ENCODE assay signal across 1 cellular context in the genomic region with DNA sequence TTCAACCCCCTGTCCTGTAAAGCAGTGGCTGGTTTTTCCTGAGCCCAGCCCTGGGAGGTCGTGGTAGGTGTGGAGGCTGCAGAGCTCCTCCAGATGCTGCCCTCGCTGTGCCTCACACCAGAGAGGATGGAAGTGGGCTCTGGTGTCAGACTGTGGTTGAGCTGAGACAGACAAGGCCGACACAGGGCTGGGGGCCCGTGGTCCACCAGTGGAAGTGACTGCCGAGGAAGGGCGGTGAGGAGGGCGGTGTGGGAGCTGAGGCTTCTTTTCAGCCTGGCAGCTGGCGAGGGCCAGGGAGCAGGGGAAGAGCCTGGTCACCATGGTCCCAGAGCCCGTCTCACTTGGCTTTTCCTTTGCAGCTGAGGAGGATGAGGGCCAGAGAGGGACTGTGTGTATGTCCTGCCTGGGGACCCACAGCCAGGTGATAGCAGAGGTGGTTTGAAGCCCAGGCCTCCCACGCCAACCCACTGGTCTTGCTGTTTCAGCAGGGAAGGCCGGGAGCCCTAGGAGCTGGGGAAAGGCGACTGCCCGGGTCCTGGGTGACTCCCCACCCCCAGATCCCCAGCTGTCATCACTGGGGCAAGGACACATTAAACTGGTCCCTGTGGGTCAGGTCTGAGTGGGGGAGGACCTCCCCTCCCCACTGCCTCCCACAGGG.
TF ChIP-seq lines count a peak whose summit lies in the region.

No MANE protein-coding gene starts in this region.

TF ChIP-seq in IMR-90, 13 proteins besides CTCF, POLR2A, EP300 and RAD21:
- TF ChIP-seq CEBPB (IDR thresholded peaks at IDR 0.05; ENCODE audit: low read depth, low read length) = no peak
- no peak for TF ChIP-seq MAFK (IDR thresholded peaks at IDR 0.05; ENCODE audit: low read depth, low read length)
- no peak for TF ChIP-seq CHD1 (IDR thresholded peaks at IDR 0.05; ENCODE audit: low read depth, low read length)
- no peak for TF ChIP-seq FOS (IDR thresholded peaks at IDR 0.05; ENCODE audit: low read depth, low read length)
- TF ChIP-seq, protein P1, sequence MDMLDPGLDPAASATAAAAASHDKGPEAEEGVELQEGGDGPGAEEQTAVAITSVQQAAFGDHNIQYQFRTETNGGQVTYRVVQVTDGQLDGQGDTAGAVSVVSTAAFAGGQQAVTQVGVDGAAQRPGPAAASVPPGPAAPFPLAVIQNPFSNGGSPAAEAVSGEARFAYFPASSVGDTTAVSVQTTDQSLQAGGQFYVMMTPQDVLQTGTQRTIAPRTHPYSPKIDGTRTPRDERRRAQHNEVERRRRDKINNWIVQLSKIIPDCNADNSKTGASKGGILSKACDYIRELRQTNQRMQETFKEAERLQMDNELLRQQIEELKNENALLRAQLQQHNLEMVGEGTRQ (IDR thresholded peaks at IDR 0.05; ENCODE audit: low read depth, low read length) = no peak
- TF ChIP-seq MAZ (IDR thresholded peaks at IDR 0.05; ENCODE audit: borderline replicate concordance, low read depth, low read length) = no peak
- TF ChIP-seq MXI1 (IDR thresholded peaks at IDR 0.05; ENCODE audit: borderline replicate concordance, low read depth, low read length) = no peak
- TF ChIP-seq, protein P2, sequence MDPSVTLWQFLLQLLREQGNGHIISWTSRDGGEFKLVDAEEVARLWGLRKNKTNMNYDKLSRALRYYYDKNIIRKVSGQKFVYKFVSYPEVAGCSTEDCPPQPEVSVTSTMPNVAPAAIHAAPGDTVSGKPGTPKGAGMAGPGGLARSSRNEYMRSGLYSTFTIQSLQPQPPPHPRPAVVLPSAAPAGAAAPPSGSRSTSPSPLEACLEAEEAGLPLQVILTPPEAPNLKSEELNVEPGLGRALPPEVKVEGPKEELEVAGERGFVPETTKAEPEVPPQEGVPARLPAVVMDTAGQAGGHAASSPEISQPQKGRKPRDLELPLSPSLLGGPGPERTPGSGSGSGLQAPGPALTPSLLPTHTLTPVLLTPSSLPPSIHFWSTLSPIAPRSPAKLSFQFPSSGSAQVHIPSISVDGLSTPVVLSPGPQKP (IDR thresholded peaks at IDR 0.05; ENCODE audit: borderline replicate concordance, low read depth, low read length) = no peak
- TF ChIP-seq NFE2L2 (IDR thresholded peaks at IDR 0.05; ENCODE audit: low read depth, low read length) = no peak
- no peak for TF ChIP-seq RFX5 (IDR thresholded peaks at IDR 0.05; ENCODE audit: low read depth, low read length)
- TF ChIP-seq RCOR1 (IDR thresholded peaks at IDR 0.05; ENCODE audit: insufficient replicate concordance, low read length) = no peak
- no peak for TF ChIP-seq BHLHE40 (IDR thresholded peaks at IDR 0.05; ENCODE audit: low read depth, low read length)
- TF ChIP-seq SMC3 (IDR thresholded peaks at IDR 0.05; ENCODE audit: low read depth, low read length) = no peak
